Comparison of ENCODE assay signal across 8 cellular contexts in the genomic region with DNA sequence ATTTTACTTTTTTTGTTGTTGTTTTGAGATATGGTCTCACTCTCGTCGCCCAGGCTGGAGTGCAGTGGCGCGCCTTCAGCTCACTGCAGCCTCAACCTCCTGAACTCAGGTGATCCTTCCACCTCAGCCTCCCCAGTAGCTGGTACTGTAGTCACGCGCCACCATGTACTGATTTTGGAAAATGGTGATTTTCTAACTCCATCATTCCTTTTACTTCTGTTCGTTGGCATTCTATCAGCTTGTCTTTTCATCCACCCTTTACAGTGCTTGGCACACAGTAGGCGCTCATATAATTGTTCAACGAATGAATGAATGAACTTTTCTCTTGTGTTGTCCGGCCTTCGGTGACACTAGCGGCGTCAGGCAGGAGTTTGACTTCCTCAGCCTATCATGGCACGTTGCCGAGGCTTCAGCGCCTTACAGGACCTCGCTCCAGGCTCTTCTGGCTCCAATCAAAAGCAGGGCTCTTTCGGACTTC. TPM values are rescaled to one million over a fixed set of nuclear protein-coding genes. Genes with fewer than 3 reads are reported as not detected.
DNase-seq lines count a peak whose midpoint lies in the region; ATAC-seq and TF ChIP-seq lines count a peak whose summit lies in the region.

No MANE protein-coding gene starts in this region.

- peaks cover 0 to 6% of the 10 kb centered on the region in 2 donors for H3K36me3 ChIP-seq in left lung
- H3K36me3 ChIP-seq in tibial artery, result no peaks in the 10 kb centered on the region

- H3K9me3 ChIP-seq in left lung (no peaks in the 10 kb centered on the region), tibial artery (no peaks in the 10 kb centered on the region)

- H3K36me3 Mint-ChIP-seq in activated naive CD4-positive, alpha-beta T cell treated with anti-CD3 and anti-CD28 coated beads for 36 hours (ENCODE audit: low read depth), result peaks cover 38% of the 10 kb centered on the region

- peaks cover 31% of the 10 kb centered on the region for H3K4me1 Mint-ChIP-seq in activated naive CD4-positive, alpha-beta T cell treated with anti-CD3 and anti-CD28 coated beads for 36 hours (ENCODE audit: low read depth)

- H3K27ac ChIP-seq in adipose tissue (ENCODE audit: low read depth, low read length), result peak overlapping the region; percentile 83
- H3K27ac ChIP-seq in left lung, result peak overlapping the region; percentile 86 to 97
- H3K27ac ChIP-seq in tibial artery, result peak overlapping the region; percentile 95 to 97

- CTCF ChIA-PET in activated naive CD4-positive, alpha-beta T cell treated with anti-CD3 and anti-CD28 coated beads for 36 hours (lab: Charles Lee), result interaction anchor here (0.8 to 3.2 kb wide), 7 partner anchors 10 to 382 kb away, joined by 3 to 13 read pairs (median 3); a partner anchor contains a TSS

- DNase-seq in activated naive CD4-positive, alpha-beta T cell treated with anti-CD3 and anti-CD28 coated beads for 36 hours, result no peak
- DNase-seq in activated naive CD4-positive, alpha-beta T cell treated with anti-CD3 and anti-CD28 coated beads, Interleukin-2, amount 50 U/mL, for 16 hours, result no peak
- no peak for DNase-seq in left lung
- no peak for DNase-seq in tibial artery
- no peak for DNase-seq in SHP77 treated with DMSO at 0.1 percent for 48 hours (lab: John Stamatoyannopoulos, UW)

- TF ChIP-seq CTCF in left lung (IDR thresholded peaks at IDR 0.05) (no peak), tibial artery (IDR thresholded peaks at IDR 0.05) (no peak)

- H3K4me3 ChIP-seq in left lung (peak overlapping the region; percentile 65 to 92), tibial artery (peak overlapping the region; percentile 91 to 97)

- WGBS in adipose tissue, 3 donors, result 33 to 37% (median 37%) methylated on average over 17 to 18 of the region's 18 CpGs

- H3K4me1 ChIP-seq in left lung (peaks cover 6 to 34% of the 10 kb centered on the region in 2 donors), tibial artery (peaks cover 0 to 33% (median 23%) of the 10 kb centered on the region in 4 donors)

- no peaks in the 10 kb centered on the region for H3K9me3 Mint-ChIP-seq in activated naive CD4-positive, alpha-beta T cell treated with anti-CD3 and anti-CD28 coated beads for 36 hours

- peak overlapping the region; percentile 97 for H3K4me3 Mint-ChIP-seq in activated naive CD4-positive, alpha-beta T cell treated with anti-CD3 and anti-CD28 coated beads for 36 hours

- peak overlapping the region; percentile 99 for H3K27ac Mint-ChIP-seq in activated naive CD4-positive, alpha-beta T cell treated with anti-CD3 and anti-CD28 coated beads for 36 hours

- intact Hi-C loops in activated naive CD4-positive, alpha-beta T cell treated with anti-CD3 and anti-CD28 coated beads for 36 hours (cut with micrococcal nuclease), result loop anchor here (1.0 to 5.0 kb wide), 9 partner anchors 8 to 461 kb away; a partner anchor contains a TSS
- intact Hi-C loops in left lung (cut with DNase I) (no loop called here), tibial artery (cut with DNase I; ENCODE audit: low total_unique reads) (loop anchor here (2.0 kb wide), 1 partner anchor 17 kb away; no protein-coding TSS in a partner anchor)

- H3K27me3 Mint-ChIP-seq in activated naive CD4-positive, alpha-beta T cell treated with anti-CD3 and anti-CD28 coated beads for 36 hours (ENCODE audit: low read depth), result no peaks in the 10 kb centered on the region

- no peaks in the 10 kb centered on the region for H3K27me3 ChIP-seq in left lung
- H3K27me3 ChIP-seq in tibial artery, result no peaks in the 10 kb centered on the region

- ATAC-seq in left lung, result no peak
- no peak for ATAC-seq in GM19452 (IDR thresholded peaks at IDR 0.05; ENCODE audit: unreplicated experiment)
- ATAC-seq in GM19463 (IDR thresholded peaks at IDR 0.05; ENCODE audit: unreplicated experiment), result no peak

RNA-seq across cellular contexts. Expression of a gene that starts 0.4 kb away (rescaled TPM):
- total RNA-seq in activated naive CD4-positive, alpha-beta T cell treated with anti-CD3 and anti-CD28 coated beads for 36 hours, result 100 to 1,000 TPM; 683 to 692 TPM
- polyA plus RNA-seq in adipose tissue, result 10 to 100 TPM; 36.1 to 55.4 (median 41.0) TPM
- total RNA-seq in left lung, result 10 to 100 TPM; 44.6 to 81.2 TPM

RNA-seq across cellular contexts. Expression of a gene that starts 19.3 kb away (rescaled TPM):
- total RNA-seq in activated naive CD4-positive, alpha-beta T cell treated with anti-CD3 and anti-CD28 coated beads for 36 hours, result 100 to 1,000 TPM; 129 to 131 TPM
- polyA plus RNA-seq in adipose tissue, result 10 to 100 TPM; 11.2 to 43.4 (median 33.6) TPM
- total RNA-seq in left lung, result 100 to 1,000 TPM; 120 to 154 TPM

RNA-seq across cellular contexts. Expression of a gene that starts 50.3 kb away (rescaled TPM):
- 100 to 1,000 TPM; 103 to 112 TPM for total RNA-seq in activated naive CD4-positive, alpha-beta T cell treated with anti-CD3 and anti-CD28 coated beads for 36 hours
- 10 to 100 TPM; 31.1 to 67.8 (median 65.0) TPM for polyA plus RNA-seq in adipose tissue
- 10 to 100 TPM; 34.7 to 39.6 TPM for total RNA-seq in left lung

Comparison
In these comparisons a context has a peak if more than half of its experiments do, and no peak if none do; other contexts are left out.
1. RNA of a gene that starts 0.4 kb away (total RNA-seq): 683 to 692 TPM in activated naive CD4-positive, alpha-beta T cell treated with anti-CD3 and anti-CD28 coated beads for 36 hours; 44.6 to 81.2 TPM in left lung; every median in the first group is over 4 times any median in the second.
2. intact Hi-C loops: an anchor here in activated naive CD4-positive, alpha-beta T cell treated with anti-CD3 and anti-CD28 coated beads for 36 hours (1.0 to 5.0 kb wide) and tibial artery (2.0 kb wide); none called in left lung.
3. Peak in every context shown above with its lines, with median percentiles within 50 percentile points of each other: H3K27ac ChIP-seq.